In the genomic region with DNA sequence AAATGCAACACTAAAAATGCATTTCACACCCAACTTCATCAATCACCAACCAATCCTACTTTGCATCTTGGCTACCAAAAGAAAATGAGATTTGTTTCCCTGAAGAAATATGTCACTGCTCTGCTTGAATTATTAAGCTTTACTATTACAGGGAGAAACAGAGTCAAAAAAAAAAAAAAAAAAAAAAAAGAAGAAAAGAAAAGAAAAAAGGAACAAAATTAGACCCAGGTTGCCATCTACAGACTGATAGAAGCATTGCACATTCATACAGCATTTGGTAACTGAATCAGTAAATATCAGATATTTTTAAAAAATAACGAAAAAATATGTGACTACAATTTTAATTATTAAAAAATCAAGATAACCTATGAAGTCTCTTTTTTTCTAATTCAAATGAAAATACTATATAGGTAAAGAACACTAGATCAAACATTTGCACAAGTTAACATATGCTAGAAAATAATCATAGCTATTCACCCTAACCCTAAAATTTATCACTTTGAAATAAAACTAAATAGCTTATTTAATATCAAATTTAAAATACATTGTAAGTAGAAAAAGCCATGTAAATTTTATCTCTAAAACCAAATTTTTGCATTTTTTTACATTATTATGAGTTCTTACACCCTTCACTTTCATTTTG, we compare ENCODE assay signal across 9 cellular contexts.
DNase-seq lines count a peak whose midpoint lies in the region; ATAC-seq and TF ChIP-seq lines count a peak whose summit lies in the region.
"Had no signal": no experiment of that assay in that cellular context is flagged by ENCODE, and none has a peak within 500 bp of the region (broad histone marks: within the 10 kb centered on the region; RNA-seq: fewer than 3 reads in every experiment).

No MANE protein-coding gene starts in this region.

- H3K9me3 ChIP-seq in lower lobe of right lung: no peaks in the 10 kb centered on the region

- intact Hi-C loops in lower lobe of right lung (cut with DNase I): no loop called here

- H3K27me3 ChIP-seq in lower lobe of right lung (ENCODE audit: low read depth): no peaks in the 10 kb centered on the region

- H3K27ac ChIP-seq in VCaP: no peak overlapping the region
- H3K27ac ChIP-seq in lower lobe of right lung: no peak overlapping the region
- no peak overlapping the region for H3K27ac ChIP-seq in coronary artery

- H3K4me1 ChIP-seq in lower lobe of right lung: no peaks in the 10 kb centered on the region

- DNase-seq in DMS53 (lab: John Stamatoyannopoulos, UW) (peak; percentile 56), lower lobe of right lung (no peak), GM19238 (ENCODE audit: insufficient read length, low spot score) (no peak), activated T-cell treated with anti-CD3 and anti-CD28 coated beads for 4 hours (no peak), coronary artery (ENCODE audit: low spot score) (no peak)
- DNase-seq: effector memory CD4-positive, alpha-beta T cell had no signal

- ATAC-seq in lower lobe of right lung (no peak), HG02798 (IDR thresholded peaks at IDR 0.05; ENCODE audit: poor library complexity, unreplicated experiment) (no peak)

- H3K4me3 ChIP-seq in lower lobe of right lung: no peak overlapping the region
- H3K4me3 ChIP-seq in coronary artery: no peak overlapping the region

- H3K36me3 ChIP-seq in lower lobe of right lung: no peaks in the 10 kb centered on the region

- peak; percentile 66 for TF ChIP-seq CTCF in LNCAP (IDR thresholded peaks at IDR 0.05)
- peak; percentile 80 for TF ChIP-seq CTCF in VCaP (conservative IDR thresholded peaks at IDR 0.05)
- peak; percentile 52 for TF ChIP-seq CTCF in lower lobe of right lung (IDR thresholded peaks at IDR 0.05)
- TF ChIP-seq CTCF in coronary artery (IDR thresholded peaks at IDR 0.05): no peak
